ENCODE assay signal across 32 cellular contexts in genomic region chr5:66520854-66521253, GRCh38.
"Had no signal": no experiment of that assay in that cellular context is flagged by ENCODE, and none has a peak within 500 bp of the region (broad histone marks: within the 10 kb centered on the region; RNA-seq: fewer than 3 reads in every experiment).

No MANE protein-coding gene starts in this region.

- H3K27me3 Mint-ChIP-seq: activated B cell treated with CpG ODN at 0.5 μM for 24 hours; central memory CD8-positive, alpha-beta T cell; dendritic cell treated with granulocyte-macrophage colony-stimulating factor and Interleukin-4, amounts not matched to agents 40 ng/mL and 50 ng/mL, for 4 days; T-helper 17 cell had no signal

- H3K27ac ChIP-seq: ascending aorta, coronary artery, dorsolateral prefrontal cortex, esophagus muscularis mucosa, foreskin keratinocyte, gastrocnemius medialis, heart left ventricle, VCaP had no signal

- H3K4me1 ChIP-seq: ascending aorta, esophagus muscularis mucosa, gastrocnemius medialis had no signal

- H3K4me3 ChIP-seq: ascending aorta, coronary artery, dorsolateral prefrontal cortex, esophagus muscularis mucosa, gastrocnemius medialis, heart left ventricle had no signal

- H3K9me3 ChIP-seq: ascending aorta, gastrocnemius medialis had no signal

- H3K4me1 Mint-ChIP-seq: activated T-helper 17 cell treated with anti-CD3 and anti-CD28 coated beads, Interleukin-2, amount 50 U/mL, for 72 hours; brain; central memory CD8-positive, alpha-beta T cell; T-helper 17 cell had no signal

- H3K4me3 Mint-ChIP-seq: activated B cell treated with CpG ODN at 0.5 μM for 24 hours; activated CD8-positive, alpha-beta T cell treated with anti-CD3 and anti-CD28 coated beads for 36 hours; activated naive CD8-positive, alpha-beta T cell; activated T-cell treated with anti-CD3 and anti-CD28 coated beads, Interleukin-2, amount 50 U/mL, for 4 hours; activated T-helper 17 cell treated with anti-CD3 and anti-CD28 coated beads, Interleukin-2, amount 50 U/mL, for 72 hours; brain; central memory CD8-positive, alpha-beta T cell; dendritic cell treated with granulocyte-macrophage colony-stimulating factor and Interleukin-4, amounts not matched to agents 40 ng/mL and 50 ng/mL, for 4 days; T-helper 17 cell; T-helper 2 cell treated with Interferon-gamma antibody and Interleukin-4, amounts not matched to agents 5 μg/mL and 100 μg/mL, for 36 hours had no signal

- H3K27me3 ChIP-seq: ascending aorta, dorsolateral prefrontal cortex, esophagus muscularis mucosa, foreskin keratinocyte, gastrocnemius medialis, heart left ventricle had no signal

- ATAC-seq: activated CD4-positive, CD25-positive, alpha-beta regulatory T cell treated with anti-CD3 and anti-CD28 coated beads, Interleukin-2, amount 50 U/mL, for 24 hours; activated CD8-positive, alpha-beta T cell treated with anti-CD3 and anti-CD28 coated beads for 36 hours; activated T-cell treated with anti-CD3 and anti-CD28 coated beads, Interleukin-2, amount 50 U/mL, for 4 hours; activated T-helper 17 cell treated with anti-CD3 and anti-CD28 coated beads, Interleukin-2, amount 50 U/mL, for 72 hours; foreskin keratinocyte; gastrocnemius medialis; heart left ventricle; T-helper 17 cell had no signal

- DNase-seq: activated B cell treated with CpG ODN at 0.5 μM for 24 hours; activated CD4-positive, alpha-beta T cell treated with anti-CD3 and anti-CD28 coated beads for 48 hours; activated CD4-positive, alpha-beta T cell treated with anti-CD3 and anti-CD28 coated beads, Interleukin-2, amount 50 U/mL, for 1 hour; activated CD4-positive, alpha-beta T cell treated with anti-CD3 and anti-CD28 coated beads, Interleukin-2, amount 50 U/mL, for 48 hours; activated CD8-positive, alpha-beta memory T cell treated with anti-CD3 and anti-CD28 coated beads for 24 hours; activated CD8-positive, alpha-beta T cell treated with anti-CD3 and anti-CD28 coated beads for 36 hours; activated effector memory CD4-positive, alpha-beta T cell treated with Interleukin-2 at 50 U/mL for 16 hours; activated gamma-delta T cell treated with Interleukin-2 at 50 U/mL for 16 hours; activated naive CD4-positive, alpha-beta T cell treated with anti-CD3 and anti-CD28 coated beads, Interleukin-2, amount 50 U/mL, for 16 hours; activated naive CD4-positive, alpha-beta T cell treated with Interleukin-2 at 50 U/mL for 16 hours; activated T-cell treated with anti-CD3 and anti-CD28 coated beads, Interleukin-2, amount 50 U/mL, for 4 hours; dorsolateral prefrontal cortex; effector memory CD4-positive, alpha-beta T cell; erythroblast; foreskin keratinocyte; gastrocnemius medialis; glutamatergic neuron; heart left ventricle; hypothalamus; T-helper 17 cell; T1000 had no signal

- H3K27ac Mint-ChIP-seq: activated B cell treated with CpG ODN at 0.5 μM for 24 hours; activated CD8-positive, alpha-beta T cell treated with anti-CD3 and anti-CD28 coated beads for 36 hours; activated naive CD8-positive, alpha-beta T cell; activated T-helper 17 cell treated with anti-CD3 and anti-CD28 coated beads, Interleukin-2, amount 50 U/mL, for 72 hours; brain; dendritic cell treated with granulocyte-macrophage colony-stimulating factor and Interleukin-4, amounts not matched to agents 40 ng/mL and 50 ng/mL, for 4 days; T-helper 17 cell; T-helper 2 cell treated with Interferon-gamma antibody and Interleukin-4, amounts not matched to agents 5 μg/mL and 100 μg/mL, for 36 hours had no signal

- H3K36me3 ChIP-seq: ascending aorta, esophagus muscularis mucosa, gastrocnemius medialis, heart left ventricle had no signal
